Comparison of ENCODE assay signal across 9 cellular contexts in genomic region chr12:3753549-3754284, GRCh38. TPM values are rescaled to one million over a fixed set of nuclear protein-coding genes. Genes with fewer than 3 reads are reported as not detected.
DNase-seq lines count a peak whose midpoint lies in the region; ATAC-seq, FAIRE-seq and TF ChIP-seq lines count a peak whose summit lies in the region.
"Had no signal": no experiment of that assay in that cellular context is flagged by ENCODE, and none has a peak within 500 bp of the region (broad histone marks: within the 10 kb centered on the region; RNA-seq: fewer than 3 reads in every experiment).

No MANE protein-coding gene starts in this region.

- FAIRE-seq in A549 (lab: Jason Lieb, UNC), result no peak

- H3K27me3 Mint-ChIP-seq in activated CD8-positive, alpha-beta T cell treated with anti-CD3 and anti-CD28 coated beads for 36 hours, result no peaks in the 10 kb centered on the region

- POLR2A ChIA-PET in A549 (lab: Yijun Ruan, JAX), result no interaction called here
- POLR2A ChIA-PET in HCT116 (lab: Charles Lee), result interaction anchor here (1.0 kb wide), 1 partner anchor 13 kb away, joined by 3 read pairs; no protein-coding TSS in a partner anchor
- POLR2A ChIA-PET in activated CD8-positive, alpha-beta T cell treated with anti-CD3 and anti-CD28 coated beads for 36 hours (lab: Charles Lee), result interaction anchor here (0.9 to 2.2 kb wide), 7 partner anchors 11 to 117 kb away, joined by 3 to 25 read pairs (median 4); no protein-coding TSS in a partner anchor

- H3K4me3 ChIP-seq in A549 (peak overlapping the region; percentile 41; the same call in 2 of the 3 replicates), HCT116 (replicated peaks in 1 of 2; ENCODE audit: low read depth in 1 of 2, low read length in 2 of 2) (peak overlapping the region; percentile 75 to 80), tibial artery (peak overlapping the region; percentile 40 to 50)

- intact Hi-C loops in HCT116 (cut with micrococcal nuclease) (loop anchor here (2.0 kb wide), 1 partner anchor 453 kb away; no protein-coding TSS in a partner anchor), tibial artery (cut with DNase I; ENCODE audit: low total_unique reads) (no loop called here)
- intact Hi-C loops in activated CD8-positive, alpha-beta T cell treated with anti-CD3 and anti-CD28 coated beads for 36 hours (cut with micrococcal nuclease), result no loop called here

- ATAC-seq in A549, result no peak
- ATAC-seq in HCT116, result 0 out of 2 replicates have a peak, but pooled peaks have one; percentile 15
- no peak for ATAC-seq in activated CD8-positive, alpha-beta T cell treated with anti-CD3 and anti-CD28 coated beads for 36 hours

- TF ChIP-seq CTCF in A549 (IDR thresholded peaks at IDR 0.05) (no peak), HCT116 (IDR thresholded peaks at IDR 0.05 in 2 of 3, conservative IDR thresholded peaks at IDR 0.05 in 1 of 3; ENCODE audit: borderline replicate concordance in 1 of 3, insufficient read depth in 1 of 3, low read depth in 2 of 3, low read length in 2 of 3) (no peak), tibial artery (IDR thresholded peaks at IDR 0.05) (no peak)
- TF ChIP-seq CTCF in activated CD8-positive, alpha-beta T cell treated with anti-CD3 and anti-CD28 coated beads for 36 hours (IDR thresholded peaks at IDR 0.05), result no peak

- H3K9ac ChIP-seq in HCT116 (ENCODE audit: low read length), result peak overlapping the region; percentile 79

- H3K9me3 ChIP-seq in A549, result no peaks in the 10 kb centered on the region
- no peaks in the 10 kb centered on the region for H3K9me3 ChIP-seq in HCT116 (ENCODE audit: control insufficient read depth in 1 of 2, insufficient read depth in 1 of 2, low read depth in 1 of 2, low read length in 2 of 2)
- H3K9me3 ChIP-seq in tibial artery, result no peaks in the 10 kb centered on the region
- H3K9me3 ChIP-seq: adrenal gland had no signal

- H3K36me3 ChIP-seq in HCT116 (ENCODE audit: control insufficient read depth in 1 of 2, insufficient read depth in 2 of 2, low read length in 2 of 2) (no peaks in the 10 kb centered on the region), tibial artery (no peaks in the 10 kb centered on the region)
- H3K36me3 ChIP-seq: adrenal gland had no signal

- DNase-seq in A549 (ENCODE audit: low read depth in 1 of 2, low spot score in 1 of 2) (no peak), HCT116 (ENCODE audit: low read depth, low spot score) (no peak), islet precursor cell (peak; percentile 49), tibial artery (peak in 1 of 2 donors; percentile 25), substantia nigra (lab: John Stamatoyannopoulos, UW) (no peak), kidney glomerular epithelial cell (lab: John Stamatoyannopoulos, UW) (no peak), NCI-H2029 treated with DMSO at 0.1 percent for 48 hours (lab: John Stamatoyannopoulos, UW) (no peak)
- peak; percentile 17 for DNase-seq in activated CD8-positive, alpha-beta T cell treated with anti-CD3 and anti-CD28 coated beads for 36 hours

- CTCF ChIA-PET in A549 (lab: Yijun Ruan, JAX), result interaction anchor here (0.8 to 2.8 kb wide), 7 partner anchors 11 to 453 kb away, joined by 3 to 18 read pairs (median 4); no protein-coding TSS in a partner anchor
- CTCF ChIA-PET in HCT116 (lab: Charles Lee), result interaction anchor here (1.4 to 1.8 kb wide), 2 partner anchors 19 to 453 kb away, joined by 3 to 8 read pairs; no protein-coding TSS in a partner anchor
- CTCF ChIA-PET in activated CD8-positive, alpha-beta T cell treated with anti-CD3 and anti-CD28 coated beads for 36 hours (lab: Charles Lee), result interaction anchor here (1.0 to 2.9 kb wide), 4 partner anchors 10 to 453 kb away, joined by 3 to 13 read pairs (median 10); no protein-coding TSS in a partner anchor

- RAD21 ChIA-PET in HCT116 (lab: Charles Lee; ENCODE audit: low non-redundant PET in 1 of 2, low total read pairs in 2 of 2, uncharacterized antibody in 2 of 2, unreplicated experiment in 2 of 2), result no interaction called here

- no peaks in the 10 kb centered on the region for H3K9me2 ChIP-seq in HCT116 (ENCODE audit: insufficient read depth)

- TF ChIP-seq RAD21 in A549 (conservative IDR thresholded peaks at IDR 0.05 in 1 of 2, IDR thresholded peaks at IDR 0.05 in 1 of 2), result no peak
- TF ChIP-seq RAD21 in HCT116 (IDR thresholded peaks at IDR 0.05; ENCODE audit: low read depth), result no peak

- H3K27ac ChIP-seq in A549, result peak overlapping the region in 1 of 2 experiments; percentile 88; a peak in 3 of 6 replicates
- H3K27ac ChIP-seq in HCT116 (ENCODE audit: low read depth, low read length), result peak overlapping the region; percentile 65
- H3K27ac ChIP-seq in tibial artery, result peak overlapping the region in 1 of 2 donors; percentile 55
- no peak overlapping the region for H3K27ac ChIP-seq in substantia nigra (ENCODE audit: low read depth, low read length, poor library complexity, severe bottlenecking)

- H3K4me1 ChIP-seq in A549, result no peaks in the 10 kb centered on the region
- peaks cover 12 to 26% of the 10 kb centered on the region in 2 experiments; a peak in 3 of 4 replicates for H3K4me1 ChIP-seq in HCT116 (ENCODE audit: control insufficient read depth in 1 of 2, insufficient read depth in 2 of 2, low read length in 2 of 2)
- peaks cover 0 to 11% (median 4%) of the 10 kb centered on the region in 4 donors for H3K4me1 ChIP-seq in tibial artery

- peak overlapping the region; percentile 50 for H2AFZ ChIP-seq in HCT116 (ENCODE audit: low read depth, low read length, poor library complexity, severe bottlenecking)

- no peaks in the 10 kb centered on the region for H3K9me3 Mint-ChIP-seq in activated CD8-positive, alpha-beta T cell treated with anti-CD3 and anti-CD28 coated beads for 36 hours

- no TSS peak for BruUV-seq in HCT116 (replicated peaks; lab: Mats Ljungman, UMichigan)

- H3K4me2 ChIP-seq in A549, result peak overlapping the region; percentile 77
- peak overlapping the region; percentile 89 for H3K4me2 ChIP-seq in HCT116 (ENCODE audit: low read length)

- 90% methylated on average over 9 of the region's 9 CpGs for WGBS in A549 (ENCODE audit: missing lambda C conversion rate)

- peaks cover 40% of the 10 kb centered on the region for H3K4me1 Mint-ChIP-seq in activated CD8-positive, alpha-beta T cell treated with anti-CD3 and anti-CD28 coated beads for 36 hours (ENCODE audit: low read depth)

- no peak for TF ChIP-seq EP300 in A549 (IDR thresholded peaks at IDR 0.05)

- TF ChIP-seq POLR2A in A549 (IDR thresholded peaks at IDR 0.05; ENCODE audit: low read length), result no peak
- no peak for TF ChIP-seq POLR2A in HCT116 (IDR thresholded peaks at IDR 0.05; ENCODE audit: borderline replicate concordance, extremely low read depth, insufficient read depth, insufficient read length)

- peaks cover 19% of the 10 kb centered on the region; the same call in 1 of the 2 replicates for H3K79me2 ChIP-seq in HCT116 (ENCODE audit: insufficient read depth, low read length)

- H4K20me1 ChIP-seq in HCT116 (ENCODE audit: insufficient read depth), result no peaks in the 10 kb centered on the region

- peak overlapping the region; percentile 80 for H3K4me3 Mint-ChIP-seq in activated CD8-positive, alpha-beta T cell treated with anti-CD3 and anti-CD28 coated beads for 36 hours

- H3K27ac Mint-ChIP-seq in activated CD8-positive, alpha-beta T cell treated with anti-CD3 and anti-CD28 coated beads for 36 hours, result peak overlapping the region; percentile 90

- H3K27me3 ChIP-seq in HCT116 (ENCODE audit: insufficient read depth, low read length), result no peaks in the 10 kb centered on the region
- peaks cover 0 to 21% of the 10 kb centered on the region in 2 donors for H3K27me3 ChIP-seq in tibial artery
- H3K27me3 ChIP-seq: adrenal gland had no signal

- H3K36me3 Mint-ChIP-seq in activated CD8-positive, alpha-beta T cell treated with anti-CD3 and anti-CD28 coated beads for 36 hours (ENCODE audit: low read depth), result peaks cover 31% of the 10 kb centered on the region

TF ChIP-seq in A549, 52 proteins besides CTCF, POLR2A, EP300 and RAD21:
- TF ChIP-seq CEBPB (IDR thresholded peaks at IDR 0.05), result no peak
TF ChIP-seq in A549: peak in this region for 0.

TF ChIP-seq in HCT116, 20 proteins besides CTCF, POLR2A, EP300 and RAD21 (continues in another document):
- TF ChIP-seq REST (IDR thresholded peaks at IDR 0.05; ENCODE audit: low read depth) (no peak), TCF7L2 (IDR thresholded peaks at IDR 0.05; ENCODE audit: borderline replicate concordance, extremely low read depth, insufficient read depth, insufficient read length) (no peak)

RNA-seq across cellular contexts. Expression of gene CRACR2A, which starts 0.8 kb away (rescaled TPM):
- 3.3 and 3.8 TPM in 2 replicates for polyA plus RNA-seq in A549 (2011; rRNA removed)
- 1.5 TPM in 2 replicates for polyA plus RNA-seq in A549 (2012; cell fraction: cytosol; rRNA removed)
- polyA plus RNA-seq in A549 (2012; cell fraction: nucleus; rRNA removed), result 0.89 and 0.94 TPM in 2 replicates
- polyA plus RNA-seq in A549 (2017; fragmentation: RNase III; extraction: RNeasy Plus Mini Kit Qiagen cat#74134 plus additional on column Dnase treatment), result 1.1 to 1.8 TPM (median 1.6 TPM) in 3 replicates
- 3.5 and 3.6 TPM in 2 replicates for polyA minus RNA-seq in A549 (2011; rRNA and poly(A)+ RNA removed)
- total RNA-seq in HCT116 (2021; ENCODE audit: unreplicated experiment), result 18.4 TPM
- 8.8 and 9.5 TPM in 2 replicates for polyA plus RNA-seq in HCT116 (2012)
- total RNA-seq in activated CD8-positive, alpha-beta T cell treated with anti-CD3 and anti-CD28 coated beads for 36 hours, result 10 to 100 TPM; 21.2 to 24.7 TPM

Comparison
In these comparisons a context has a peak if more than half of its experiments do, and no peak if none do; other contexts are left out.
1. DNase-seq: peak in activated CD8-positive, alpha-beta T cell treated with anti-CD3 and anti-CD28 coated beads for 36 hours (single experiment) and islet precursor cell (single experiment); none in A549 (0 of 2), HCT116 (single experiment), substantia nigra (0 of 49), kidney glomerular epithelial cell (single experiment) and NCI-H2029 treated with DMSO at 0.1 percent for 48 hours (single experiment).
2. Peak in every context shown above with its lines, with median percentiles within 50 percentile points of each other: H3K4me3 ChIP-seq.